17 cellular contexts compared by ENCODE assay signal in genomic region chr10:89173075-89173474, GRCh38. TPM values are rescaled to one million over a fixed set of nuclear protein-coding genes. Genes with fewer than 3 reads are reported as not detected.
"Had no signal": no experiment of that assay in that cellular context is flagged by ENCODE, and none has a peak within 500 bp of the region (broad histone marks: within the 10 kb centered on the region; RNA-seq: fewer than 3 reads in every experiment).

No MANE protein-coding gene starts in this region.

- H3K27ac Mint-ChIP-seq: activated CD8-positive, alpha-beta T cell treated with anti-CD3 and anti-CD28 coated beads for 36 hours; naive B cell; stimulated activated memory B cell treated with anti-CD40 and anti-IgM and Interleukin-4, amounts not matched to agents 10 μg/mL and 1 μg/mL and 100 μg/mL, for 72 hours; type B pancreatic cell had no signal

- H3K9me3 ChIP-seq: ascending aorta, neutrophil, right atrium auricular region, suprapubic skin had no signal

- H3K36me3 ChIP-seq: ascending aorta, neutrophil, right atrium auricular region, suprapubic skin, WERI-Rb-1 had no signal

- H3K9me3 Mint-ChIP-seq: activated CD8-positive, alpha-beta T cell treated with anti-CD3 and anti-CD28 coated beads for 36 hours; naive B cell; stimulated activated memory B cell treated with anti-CD40 and anti-IgM and Interleukin-4, amounts not matched to agents 10 μg/mL and 1 μg/mL and 100 μg/mL, for 72 hours; type B pancreatic cell had no signal

- H3K4me1 Mint-ChIP-seq: naive B cell; stimulated activated memory B cell treated with anti-CD40 and anti-IgM and Interleukin-4, amounts not matched to agents 10 μg/mL and 1 μg/mL and 100 μg/mL, for 72 hours had no signal

- H3K36me3 Mint-ChIP-seq: naive B cell; stimulated activated memory B cell treated with anti-CD40 and anti-IgM and Interleukin-4, amounts not matched to agents 10 μg/mL and 1 μg/mL and 100 μg/mL, for 72 hours; type B pancreatic cell had no signal

- ATAC-seq: activated CD8-positive, alpha-beta T cell treated with anti-CD3 and anti-CD28 coated beads for 36 hours; stimulated activated memory B cell treated with anti-CD40 and anti-IgM and Interleukin-4, amounts not matched to agents 10 μg/mL and 1 μg/mL and 100 μg/mL, for 72 hours had no signal

- H3K4me3 Mint-ChIP-seq: activated CD8-positive, alpha-beta T cell treated with anti-CD3 and anti-CD28 coated beads for 36 hours; naive B cell; stimulated activated memory B cell treated with anti-CD40 and anti-IgM and Interleukin-4, amounts not matched to agents 10 μg/mL and 1 μg/mL and 100 μg/mL, for 72 hours; type B pancreatic cell had no signal

- H3K4me3 ChIP-seq: ascending aorta, dorsolateral prefrontal cortex, right atrium auricular region, smooth muscle cell, suprapubic skin had no signal

- H3K27me3 ChIP-seq: ascending aorta, dorsolateral prefrontal cortex, neutrophil, right atrium auricular region, suprapubic skin had no signal

- DNase-seq: activated CD4-positive, alpha-beta T cell treated with anti-CD3 and anti-CD28 coated beads for 4 hours; activated CD8-positive, alpha-beta memory T cell treated with anti-CD3 and anti-CD28 coated beads, Interleukin-2, amount 50 U/mL, for 48 hours; activated CD8-positive, alpha-beta T cell treated with anti-CD3 and anti-CD28 coated beads for 36 hours; dorsolateral prefrontal cortex; hypothalamus; kidney glomerular epithelial cell; midbrain; naive B cell; posterior cingulate gyrus; WERI-Rb-1 had no signal

- H3K27me3 Mint-ChIP-seq: type B pancreatic cell had no signal

- H3K27ac ChIP-seq: ascending aorta, dorsolateral prefrontal cortex, neutrophil, right atrium auricular region, suprapubic skin, WERI-Rb-1 had no signal

- H3K4me1 ChIP-seq: ascending aorta, right atrium auricular region had no signal

RNA-seq across cellular contexts. Expression of gene CH25H, which starts 34.0 kb away (rescaled TPM):
- total RNA-seq: activated CD8-positive, alpha-beta T cell treated with anti-CD3 and anti-CD28 coated beads for 36 hours; smooth muscle cell had no signal
- polyA plus RNA-seq: smooth muscle cell had no signal
